In genomic region chr20:53292347-53292746, GRCh38 we compare ENCODE assay signal across 9 cellular contexts.
"Had no signal": no experiment of that assay in that cellular context is flagged by ENCODE, and none has a peak within 500 bp of the region (broad histone marks: within the 10 kb centered on the region; RNA-seq: fewer than 3 reads in every experiment).

No MANE protein-coding gene starts in this region.

- H2AFZ ChIP-seq: GM23338 had no signal

- DNase-seq: H9, HCEC 1CT, HFFc6, IMR-90, KBM-7 had no signal

- H3K27ac ChIP-seq: HL-60 had no signal

- FAIRE-seq: H1, H54 had no signal

- H3K4me2 ChIP-seq: GM23338 had no signal

- H3K4me3 ChIP-seq: GM23338 had no signal
